ENCODE assay signal across 8 cellular contexts in genomic region chr4:77044458-77045124, GRCh38. TPM values are rescaled to one million over a fixed set of nuclear protein-coding genes. Genes with fewer than 3 reads are reported as not detected.
DNase-seq lines count a peak whose midpoint lies in the region; ATAC-seq and TF ChIP-seq lines count a peak whose summit lies in the region.

No MANE protein-coding gene starts in this region.

- peak; percentile 58 for TF ChIP-seq CTCF in A673 (conservative IDR thresholded peaks at IDR 0.05; ENCODE audit: low read depth, low read length)
- TF ChIP-seq CTCF in GM12864 (IDR thresholded peaks at IDR 0.05; ENCODE audit: low read depth, low read length, missing control alignments) = peak; percentile 57
- peak; percentile 43 to 80 (median 64) for TF ChIP-seq CTCF in dorsolateral prefrontal cortex (IDR thresholded peaks at IDR 0.05 in 54 of 56, conservative IDR thresholded peaks at IDR 0.05 in 2 of 56; ENCODE audit: low read depth in 1 of 56, partially characterized antibody in 56 of 56)

- no TSS peak for BruUV-seq in A673 (replicated peaks; lab: Mats Ljungman, UMichigan)

- H3K27ac ChIP-seq in A673 (ENCODE audit: low read depth, low read length, poor library complexity, severe bottlenecking) (no peak overlapping the region), dorsolateral prefrontal cortex (peak overlapping the region in 6 of 59 donors; percentile 4 to 53 (median 28))
- no peak overlapping the region for H3K27ac ChIP-seq in naive thymus-derived CD4-positive, alpha-beta T cell (ENCODE audit: low read depth, low read length)

- no peaks in the 10 kb centered on the region for H3K9me3 Mint-ChIP-seq in naive thymus-derived CD4-positive, alpha-beta T cell

- no peaks in the 10 kb centered on the region for H3K27me3 Mint-ChIP-seq in naive thymus-derived CD4-positive, alpha-beta T cell

- peak; percentile 61 for ATAC-seq in naive thymus-derived CD4-positive, alpha-beta T cell
- no peak for ATAC-seq in GM21825 (IDR thresholded peaks at IDR 0.05; ENCODE audit: unreplicated experiment)

- peak overlapping the region in 8 of 9 donors; percentile 19 to 93 (median 52) for H3K27ac Mint-ChIP-seq in naive thymus-derived CD4-positive, alpha-beta T cell

- peak; percentile 34 for DNase-seq in A673 (ENCODE audit: low spot score)
- no peak for DNase-seq in GM12864 (ENCODE audit: low read depth)
- peak; percentile 76 for DNase-seq in OCI-M1 (lab: John Stamatoyannopoulos, UW)
- DNase-seq in dorsolateral prefrontal cortex = no peak
- peak in 7 of 9 donors; percentile 20 to 55 (median 43) for DNase-seq in naive thymus-derived CD4-positive, alpha-beta T cell
- DNase-seq in GDM1 (lab: John Stamatoyannopoulos, UW) = no peak
- no peak for DNase-seq in head of caudate nucleus

- H3K36me3 Mint-ChIP-seq in naive thymus-derived CD4-positive, alpha-beta T cell = peaks cover 0 to 18% (median 10%) of the 10 kb centered on the region in 5 donors

- POLR2A ChIA-PET in A673 (lab: Charles Lee; ENCODE audit: low non-redundant PET) = no interaction called here
- POLR2A ChIA-PET in naive thymus-derived CD4-positive, alpha-beta T cell (lab: Charles Lee) = interaction anchor here (0.7 to 1.5 kb wide), 3 partner anchors 16 to 293 kb away, joined by 3 to 9 read pairs (median 5); no protein-coding TSS in a partner anchor

- H3K4me3 ChIP-seq in A673 (ENCODE audit: low read depth, low read length, poor library complexity, severe bottlenecking) = no peak overlapping the region
- H3K4me3 ChIP-seq in GM12864 (ENCODE audit: low read depth, low read length) = no peak overlapping the region
- H3K4me3 ChIP-seq in dorsolateral prefrontal cortex = no peak overlapping the region
- no peak overlapping the region for H3K4me3 ChIP-seq in naive thymus-derived CD4-positive, alpha-beta T cell (ENCODE audit: low read length)

- H3K4me1 Mint-ChIP-seq in naive thymus-derived CD4-positive, alpha-beta T cell = peaks cover 9 to 34% (median 23%) of the 10 kb centered on the region in 7 donors

- H3K4me1 ChIP-seq in A673 (ENCODE audit: insufficient read depth, low read length, poor library complexity, severe bottlenecking) = no peaks in the 10 kb centered on the region
- H3K4me1 ChIP-seq in naive thymus-derived CD4-positive, alpha-beta T cell (ENCODE audit: control insufficient read depth in 2 of 2, insufficient read depth in 2 of 2, low read length in 2 of 2) = peaks cover 0 to 8% of the 10 kb centered on the region in 2 donors

- no peaks in the 10 kb centered on the region for H3K9me3 ChIP-seq in A673 (ENCODE audit: low read depth, low read length, poor library complexity, severe bottlenecking)
- no peaks in the 10 kb centered on the region for H3K9me3 ChIP-seq in naive thymus-derived CD4-positive, alpha-beta T cell (ENCODE audit: control insufficient read depth in 2 of 3, low read length in 3 of 3)

- no peaks in the 10 kb centered on the region for H3K27me3 ChIP-seq in A673 (replicated peaks; ENCODE audit: insufficient read depth, low read depth, low read length, poor library complexity)
- no peaks in the 10 kb centered on the region for H3K27me3 ChIP-seq in dorsolateral prefrontal cortex
- no peaks in the 10 kb centered on the region for H3K27me3 ChIP-seq in naive thymus-derived CD4-positive, alpha-beta T cell (ENCODE audit: control insufficient read depth in 2 of 2, insufficient read depth in 2 of 2, low read length in 2 of 2)

- intact Hi-C loops in A673 (cut with micrococcal nuclease; ENCODE audit: unreplicated experiment) (loop anchor here (2.0 kb wide), 1 partner anchor 534 kb away; no protein-coding TSS in a partner anchor), dorsolateral prefrontal cortex (cut with DNase I) (loop anchor here (5.0 to 10.0 kb wide), 5 partner anchors 77 to 530 kb away; partner anchors contain the start of gene SEPTIN11 (in 1 of the 2)), head of caudate nucleus (cut with DNase I) (loop anchor here (10.0 kb wide), 1 partner anchor 90 kb away; no protein-coding TSS in a partner anchor)
- intact Hi-C loops in naive thymus-derived CD4-positive, alpha-beta T cell (cut with micrococcal nuclease) = loop anchor here (1.0 to 10.0 kb wide), 10 partner anchors 13 to 533 kb away; partner anchors contain the start of gene SEPTIN11 (in 1 of the 2)

- H3K36me3 ChIP-seq in A673 (ENCODE audit: insufficient read depth, low read length, poor library complexity, severe bottlenecking) = peaks cover 18% of the 10 kb centered on the region
- peaks cover 0 to 16% (median 1%) of the 10 kb centered on the region in 3 experiments for H3K36me3 ChIP-seq in naive thymus-derived CD4-positive, alpha-beta T cell (ENCODE audit: control insufficient read depth in 2 of 3, insufficient read depth in 3 of 3, low read length in 3 of 3)

- H3K4me3 Mint-ChIP-seq in naive thymus-derived CD4-positive, alpha-beta T cell = no peak overlapping the region

- CTCF ChIA-PET in A673 (lab: Charles Lee) = no interaction called here
- CTCF ChIA-PET in naive thymus-derived CD4-positive, alpha-beta T cell (lab: Charles Lee) = interaction anchor here (0.6 to 2.1 kb wide), 19 partner anchors 9 to 618 kb away, joined by 3 to 14 read pairs (median 3); no protein-coding TSS in a partner anchor

RNA-seq across cellular contexts. Expression of gene CCNI, which starts 31.2 kb away (rescaled TPM):
- total RNA-seq in A673 (2021) (133 and 134 TPM in 2 replicates), dorsolateral prefrontal cortex (100 to 1,000 TPM; 250 to 549 (median 371) TPM)
- 100 to 1,000 TPM; 206 to 393 (median 314) TPM for total RNA-seq in naive thymus-derived CD4-positive, alpha-beta T cell
- polyA plus RNA-seq in naive thymus-derived CD4-positive, alpha-beta T cell = 100 to 1,000 TPM; 345 to 418 TPM

Comparison
In these comparisons a context has a peak if more than half of its experiments do, and no peak if none do; other contexts are left out.
1. DNase-seq: peak in A673 (single experiment), OCI-M1 (single experiment) and naive thymus-derived CD4-positive, alpha-beta T cell (7 of 9); none in GM12864 (single experiment), dorsolateral prefrontal cortex (0 of 10), GDM1 (single experiment) and head of caudate nucleus (0 of 42).
2. Peak in every context shown above with its lines, with median percentiles within 50 percentile points of each other: CTCF ChIP-seq.